Comparison of ENCODE assay signal across 14 cellular contexts in genomic region chr7:1076184-1077072, GRCh38. TPM values are rescaled to one million over a fixed set of nuclear protein-coding genes. Genes with fewer than 3 reads are reported as not detected.
A peak's percentile ranks its signal among the peaks of the same experiment; 100 is the strongest.
DNase-seq lines count a peak whose midpoint lies in the region; ATAC-seq and TF ChIP-seq lines count a peak whose summit lies in the region.
"Had no signal": no experiment of that assay in that cellular context is flagged by ENCODE, and none has a peak within 500 bp of the region (broad histone marks: within the 10 kb centered on the region; RNA-seq: fewer than 3 reads in every experiment).

No MANE protein-coding gene starts in this region.

- H3K27ac ChIP-seq in BLaER1, result 0 out of 2 replicates have a peak overlapping the region, but pooled peaks have one; percentile 28
- H3K27ac ChIP-seq: vagina had no signal

- H3K4me1 ChIP-seq in BLaER1, result peaks cover 68% of the 10 kb centered on the region
- peaks cover 21% of the 10 kb centered on the region for H3K4me1 ChIP-seq in mucosa of stomach (ENCODE audit: control insufficient read depth, insufficient read depth, low read length)

- ATAC-seq in HG02840 (IDR thresholded peaks at IDR 0.05; ENCODE audit: low FRiP score, unreplicated experiment), result no peak

- TF ChIP-seq CTCF in fibroblast of the aortic adventitia (IDR thresholded peaks at IDR 0.05; ENCODE audit: insufficient read depth, low read length) (peak; percentile 5), GM10266 (IDR thresholded peaks at IDR 0.05; ENCODE audit: control insufficient read depth, insufficient read depth, low read depth, missing control alignments) (no peak)

- peak overlapping the region; percentile 71 for H3K4me2 ChIP-seq in BLaER1

- DNase-seq in anterior cingulate cortex (lab: John Stamatoyannopoulos, UW) (peak in 30 of 58 donors; percentile 19 to 69 (median 44)), fibroblast of the aortic adventitia (ENCODE audit: low read depth) (peak; percentile 31), GM10266 (ENCODE audit: extremely low spot score) (no peak), kidney glomerular epithelial cell (lab: John Stamatoyannopoulos, UW) (no peak), inferior parietal cortex (ENCODE audit: extremely low spot score) (no peak)
- DNase-seq: activated CD8-positive, alpha-beta memory T cell treated with anti-CD3 and anti-CD28 coated beads, Interleukin-2, amount 50 U/mL, for 48 hours; dermis blood vessel endothelial cell; NCI-H1694; NCI-H526 treated with DMSO at 0.1 percent for 48 hours had no signal

- H4K20me1 ChIP-seq in BLaER1, result peaks cover 18% of the 10 kb centered on the region; the same call in 1 of the 2 replicates

- H3K4me3 ChIP-seq in BLaER1, result no peak overlapping the region
- peak overlapping the region; percentile 28 for H3K4me3 ChIP-seq in fibroblast of the aortic adventitia (ENCODE audit: low read depth, low read length)
- peak overlapping the region; percentile 31 for H3K4me3 ChIP-seq in mucosa of stomach (ENCODE audit: low read length)
- H3K4me3 ChIP-seq: lung had no signal

- H3K9ac ChIP-seq in BLaER1 (0 out of 2 replicates have a peak overlapping the region, but pooled peaks have one; percentile 19), mucosa of stomach (ENCODE audit: low read length) (peak overlapping the region; percentile 39)

- H3K36me3 ChIP-seq in BLaER1 (peaks cover under 1% of the 10 kb centered on the region; the same call in 1 of the 2 replicates), mucosa of stomach (ENCODE audit: control insufficient read depth, insufficient read depth, low read length) (no peaks in the 10 kb centered on the region)
- H3K36me3 ChIP-seq: vagina had no signal

- no peaks in the 10 kb centered on the region for H3K27me3 ChIP-seq in BLaER1
- H3K27me3 ChIP-seq in mucosa of stomach (ENCODE audit: control insufficient read depth, insufficient read depth, low read length), result no peaks in the 10 kb centered on the region
- H3K27me3 ChIP-seq: vagina had no signal

- H3K9me3 ChIP-seq in BLaER1 (no peaks in the 10 kb centered on the region), mucosa of stomach (ENCODE audit: control insufficient read depth, low read length) (no peaks in the 10 kb centered on the region)
- H3K9me3 ChIP-seq: vagina had no signal

RNA-seq across cellular contexts. Expression of gene GPER1, which starts 11.5 kb away (rescaled TPM):
- total RNA-seq in fibroblast of the aortic adventitia (ENCODE audit: low replicate concordance), result 2.9 and 6.4 TPM in 2 replicates

RNA-seq across cellular contexts. Expression of gene GPR146, which starts 32.1 kb away (rescaled TPM):
- total RNA-seq in fibroblast of the aortic adventitia (ENCODE audit: low replicate concordance), result 1.2 and 1.6 TPM in 2 replicates

Comparison
In these comparisons a context has a peak if more than half of its experiments do, and no peak if none do; other contexts are left out.
1. DNase-seq: peak in anterior cingulate cortex (30 of 58) and fibroblast of the aortic adventitia (single experiment); none in GM10266 (single experiment), kidney glomerular epithelial cell (single experiment) and inferior parietal cortex (single experiment).